ENCODE assay signal across 11 cellular contexts in the genomic region with DNA sequence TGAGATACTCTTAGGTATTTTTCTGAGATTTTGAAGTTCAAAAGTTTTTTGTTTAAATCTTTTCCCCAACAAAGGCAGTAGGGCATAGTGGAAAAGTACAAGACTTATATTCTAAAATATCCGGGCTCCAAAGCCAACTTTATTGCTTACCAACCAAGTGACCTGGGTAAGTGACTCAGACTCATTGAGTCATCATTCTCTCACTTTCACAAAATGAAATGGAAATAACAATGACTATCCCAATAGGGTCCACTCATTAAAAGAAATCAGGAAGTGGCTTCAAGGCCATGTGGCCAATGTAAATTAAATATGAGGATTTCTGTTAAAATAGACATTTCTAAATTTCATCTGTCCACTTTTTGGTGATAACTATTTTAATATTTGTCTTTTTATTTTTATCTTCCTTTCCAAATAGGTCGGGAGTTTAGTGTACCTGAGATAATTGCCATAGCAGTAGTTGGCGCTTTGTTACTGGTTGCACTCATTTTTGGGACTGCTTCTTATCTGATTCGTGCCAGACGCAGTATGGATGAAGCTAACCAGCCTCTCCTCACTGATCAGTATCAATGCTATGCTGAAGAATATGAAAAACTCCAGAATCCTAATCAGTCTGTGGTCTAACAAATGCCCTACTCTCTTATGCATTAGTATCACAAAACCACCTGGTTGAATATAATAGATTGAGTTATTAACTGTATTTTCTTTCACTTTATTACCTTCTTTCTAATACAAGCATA. TPM values are rescaled to one million over a fixed set of nuclear protein-coding genes. Genes with fewer than 3 reads are reported as not detected.
DNase-seq lines count a peak whose midpoint lies in the region; ATAC-seq, FAIRE-seq and TF ChIP-seq lines count a peak whose summit lies in the region.
"Had no signal": no experiment of that assay in that cellular context is flagged by ENCODE, and none has a peak within 500 bp of the region (broad histone marks: within the 10 kb centered on the region; RNA-seq: fewer than 3 reads in every experiment).

No MANE protein-coding gene starts in this region.

- H3K4me3 ChIP-seq in adipocyte (ENCODE audit: low read length) = no peak overlapping the region
- H3K4me3 ChIP-seq in fibroblast of villous mesenchyme (ENCODE audit: low read depth, low read length) = no peak overlapping the region

- H3K9ac ChIP-seq in adipocyte (ENCODE audit: low read length) = no peak overlapping the region

- H3K36me3 ChIP-seq in adipocyte (ENCODE audit: control insufficient read depth, insufficient read depth, low read length, severe bottlenecking) = no peaks in the 10 kb centered on the region

- no peaks in the 10 kb centered on the region for H3K9me3 ChIP-seq in adipocyte (ENCODE audit: control insufficient read depth, low read length)

- DNase-seq in HS-27A (ENCODE audit: low read depth) (peak; percentile 35), adipocyte (ENCODE audit: low read depth) (peak; percentile 65), fibroblast of villous mesenchyme (ENCODE audit: low read depth) (peak; percentile 69), DMS 273 treated with DMSO at 0.1 percent for 48 hours (lab: John Stamatoyannopoulos, UW) (no peak)
- no peak for DNase-seq in activated CD4-positive, alpha-beta T cell treated with anti-CD3 and anti-CD28 coated beads, Interleukin-2, amount 50 U/mL, for 1 hour
- DNase-seq: activated CD8-positive, alpha-beta memory T cell treated with anti-CD3 and anti-CD28 coated beads, Interleukin-2, amount 50 U/mL, for 48 hours; DND-41; NCI-H446 had no signal

- TF ChIP-seq CTCF in fibroblast of villous mesenchyme (IDR thresholded peaks at IDR 0.05; ENCODE audit: insufficient read depth, low read depth, low read length) = no peak

- peaks cover 14% of the 10 kb centered on the region for H3K4me1 ChIP-seq in adipocyte (ENCODE audit: control insufficient read depth, insufficient read depth, low read length)

- FAIRE-seq in A204.1 (lab: Jason Lieb, UNC) = peak; percentile 67

- H3K27me3 ChIP-seq in adipocyte (replicated peaks; ENCODE audit: control insufficient read depth, insufficient read depth, low read length) = no peaks in the 10 kb centered on the region

- ATAC-seq in GM18519 (IDR thresholded peaks at IDR 0.05; ENCODE audit: low FRiP score, unreplicated experiment) (no peak), GM21526 (IDR thresholded peaks at IDR 0.05; ENCODE audit: low FRiP score, unreplicated experiment) (no peak)

RNA-seq across cellular contexts. Expression of a gene that starts 15.5 kb away (rescaled TPM):
- total RNA-seq in fibroblast of villous mesenchyme = 0.43 and 2.9 TPM in 2 replicates

Comparison
In these comparisons a context has a peak if more than half of its experiments do, and no peak if none do; other contexts are left out.
1. DNase-seq: peak in HS-27A (single experiment), adipocyte (single experiment) and fibroblast of villous mesenchyme (single experiment); none in DMS 273 treated with DMSO at 0.1 percent for 48 hours (single experiment) and activated CD4-positive, alpha-beta T cell treated with anti-CD3 and anti-CD28 coated beads, Interleukin-2, amount 50 U/mL, for 1 hour (single experiment).